ENCODE assay signal across 8 cellular contexts in genomic region chr2:219279916-219280516, GRCh38. TPM values are rescaled to one million over a fixed set of nuclear protein-coding genes. Genes with fewer than 3 reads are reported as not detected.
A peak's percentile ranks its signal among the peaks of the same experiment; 100 is the strongest.
DNase-seq lines count a peak whose midpoint lies in the region; ATAC-seq, FAIRE-seq and TF ChIP-seq lines count a peak whose summit lies in the region.

No MANE protein-coding gene starts in this region.

- intact Hi-C loops in Calu3 (cut with micrococcal nuclease; ENCODE audit: unreplicated experiment) (loop anchor here (1.0 to 5.0 kb wide), 2 partner anchors 31 to 63 kb away; partner anchors contain the start of gene ABCB6), OCI-LY7 (cut with micrococcal nuclease; ENCODE audit: unreplicated experiment) (loop anchor here (1.0 to 10.0 kb wide), 7 partner anchors 15 to 395 kb away; partner anchors contain the start of genes ANKZF1, ATG9A, NHEJ1 and TUBA4A), pancreas (cut with DNase I) (no loop called here)

- H3K79me2 ChIP-seq in OCI-LY7 (ENCODE audit: insufficient read depth, low read depth, low read length) = peaks cover 19% of the 10 kb centered on the region; the same call in 1 of the 2 replicates

- H3K27ac Mint-ChIP-seq in Calu3 (ENCODE audit: unreplicated experiment) = peak overlapping the region; percentile 83

- DNase-seq in Calu3 (no peak), OCI-LY7 (ENCODE audit: low spot score) (peak; percentile 90), epithelial cell of proximal tubule (ENCODE audit: low read depth) (no peak), pancreas (peak in 1 of 6 donors; percentile 41), ecto neural progenitor cell (ENCODE audit: low spot score) (no peak)

- peak; percentile 2 for TF ChIP-seq CTCF in Calu3 (IDR thresholded peaks at IDR 0.05; ENCODE audit: unreplicated experiment)
- peak; percentile 74 for TF ChIP-seq CTCF in OCI-LY7 (conservative IDR thresholded peaks at IDR 0.05; ENCODE audit: low read length)
- TF ChIP-seq CTCF in epithelial cell of proximal tubule (conservative IDR thresholded peaks at IDR 0.05; ENCODE audit: low read depth, low read length) = no peak
- TF ChIP-seq CTCF in pancreas (IDR thresholded peaks at IDR 0.05) = no peak

- H4K20me1 ChIP-seq in OCI-LY7 (ENCODE audit: insufficient read depth, low read length) = peaks cover 5% of the 10 kb centered on the region

- H3K4me1 ChIP-seq in OCI-LY7 (ENCODE audit: insufficient read depth, low read length, poor library complexity, severe bottlenecking) (peaks cover 39% of the 10 kb centered on the region), pancreas (peaks cover 7 to 18% (median 9%) of the 10 kb centered on the region in 3 donors)

- no peak for FAIRE-seq in pancreas (lab: Jason Lieb, UNC)

- H3K4me3 Mint-ChIP-seq in Calu3 (ENCODE audit: low read depth, unreplicated experiment) = peak overlapping the region; percentile 87

- H3K27me3 Mint-ChIP-seq in Calu3 (ENCODE audit: unreplicated experiment) = no peaks in the 10 kb centered on the region

- H3K4me3 ChIP-seq in OCI-LY7 (ENCODE audit: low read depth, low read length, poor library complexity, severe bottlenecking) (peak overlapping the region; percentile 83), epithelial cell of proximal tubule (ENCODE audit: low read depth, low read length) (peak overlapping the region; percentile 78), pancreas (peak overlapping the region; percentile 42 to 85 (median 74))

- no peaks in the 10 kb centered on the region for H3K9me3 Mint-ChIP-seq in Calu3 (ENCODE audit: low read depth, unreplicated experiment)

- no peak for ATAC-seq in pancreas
- no peak for ATAC-seq in GM19395 (IDR thresholded peaks at IDR 0.05; ENCODE audit: unreplicated experiment)
- no peak for ATAC-seq in GM21528 (IDR thresholded peaks at IDR 0.05; ENCODE audit: low FRiP score, unreplicated experiment)
- ATAC-seq in HG03469 (IDR thresholded peaks at IDR 0.05; ENCODE audit: unreplicated experiment) = no peak

- peaks cover 27% of the 10 kb centered on the region for H3K36me3 Mint-ChIP-seq in Calu3 (ENCODE audit: insufficient read depth, unreplicated experiment)

- BruUV-seq in Calu3 (replicated peaks; lab: Mats Ljungman, UMichigan) (no TSS peak), OCI-LY7 (replicated peaks; lab: Mats Ljungman, UMichigan) (no TSS peak)

- peak overlapping the region; percentile 81 for H3K4me2 ChIP-seq in OCI-LY7 (ENCODE audit: low read length)

- POLR2A ChIA-PET in OCI-LY7 (lab: Charles Lee) = interaction anchor here (1.0 to 3.4 kb wide), 6 partner anchors 11 to 73 kb away, joined by 3 to 21 read pairs (median 5); partner anchors contain the start of genes GLB1L, STK16 and ZFAND2B

- H3K9me3 ChIP-seq in OCI-LY7 (ENCODE audit: low read length) (no peaks in the 10 kb centered on the region), pancreas (no peaks in the 10 kb centered on the region)

- CTCF ChIA-PET in Calu3 (lab: Charles Lee) (interaction anchor here (2.4 to 4.0 kb wide), 2 partner anchors 15 to 31 kb away, joined by 16 to 41 read pairs; no protein-coding TSS in a partner anchor), OCI-LY7 (lab: Charles Lee; ENCODE audit: unreplicated experiment) (interaction anchor here (2.1 to 3.0 kb wide), 2 partner anchors 15 to 30 kb away, joined by 8 to 10 read pairs; no protein-coding TSS in a partner anchor)

- H3K27ac ChIP-seq in OCI-LY7 (ENCODE audit: low read depth, low read length, poor library complexity, severe bottlenecking) (peak overlapping the region; percentile 90), pancreas (peak overlapping the region; percentile 92 to 98 (median 98))

- H3K27me3 ChIP-seq in pancreas = no peaks in the 10 kb centered on the region

- peaks cover 41% of the 10 kb centered on the region for H3K4me1 Mint-ChIP-seq in Calu3 (ENCODE audit: low read depth, unreplicated experiment)

- WGBS in pancreas, 2 donors = 38 to 41% methylated on average over 12 of the region's 12 CpGs

- peak overlapping the region; percentile 48 for H2AFZ ChIP-seq in OCI-LY7 (ENCODE audit: low read length)

- no peaks in the 10 kb centered on the region for H3K9me2 ChIP-seq in OCI-LY7 (ENCODE audit: insufficient read depth, low read length)

- peaks cover 45% of the 10 kb centered on the region for H3K36me3 ChIP-seq in OCI-LY7 (ENCODE audit: insufficient read depth, low read length)
- H3K36me3 ChIP-seq in pancreas = peaks cover 0 to 26% (median 0%) of the 10 kb centered on the region in 3 donors

RNA-seq across cellular contexts. Expression of gene DNAJB2, which starts 0.8 kb away (rescaled TPM):
- total RNA-seq in Calu3 (2022) (55.1 and 68.2 TPM in 2 replicates), OCI-LY7 (2022) (55.3 and 58.7 TPM in 2 replicates), epithelial cell of proximal tubule (31.8 and 54.8 TPM in 2 replicates), pancreas (10 to 100 TPM; 44.5 to 66.7 (median 60.8) TPM)
- total RNA-seq in OCI-LY7 (2014; rRNA removed; shearing (Covaris generic)) = 49.9 and 53.0 TPM in 2 replicates
- 10 to 100 TPM; 82.3 to 96.3 TPM for polyA plus RNA-seq in pancreas

RNA-seq across cellular contexts. Expression of gene TUBA4A, which starts 26.3 kb away (rescaled TPM):
- 68.8 and 97.9 TPM in 2 replicates for total RNA-seq in Calu3 (2022)
- 62.8 and 96.0 TPM in 2 replicates for total RNA-seq in OCI-LY7 (2014; rRNA removed; shearing (Covaris generic))
- 181 and 186 TPM in 2 replicates for total RNA-seq in OCI-LY7 (2022)
- 191 and 196 TPM in 2 replicates for total RNA-seq in epithelial cell of proximal tubule
- 10 to 100 TPM; 12.2 to 19.5 (median 13.3) TPM for total RNA-seq in pancreas
- polyA plus RNA-seq in pancreas = 10 to 100 TPM; 15.6 to 51.5 TPM

RNA-seq across cellular contexts. Expression of gene TUBA4B, which starts 27.0 kb away (rescaled TPM):
- total RNA-seq in Calu3 (2022) (not detected in 2 replicates), OCI-LY7 (2022) (0.28 TPM in 1 of 2 replicates, not detected in the other), epithelial cell of proximal tubule (0.52 TPM in 1 of 2 replicates, not detected in the other), pancreas (not detected)
- not detected in 2 replicates for total RNA-seq in OCI-LY7 (2014; rRNA removed; shearing (Covaris generic))
- not detected for polyA plus RNA-seq in pancreas

RNA-seq across cellular contexts. Expression of gene PTPRN, which starts 29.2 kb away (rescaled TPM):
- total RNA-seq in Calu3 (2022) = not detected in 2 replicates
- total RNA-seq in OCI-LY7 (2014; rRNA removed; shearing (Covaris generic)) = not detected in 2 replicates
- total RNA-seq in OCI-LY7 (2022) = not detected in 2 replicates
- 0.75 and 1.0 TPM in 2 replicates for total RNA-seq in epithelial cell of proximal tubule
- 10 to 100 TPM in 4 of 6 donors, 1 to 10 TPM in 2; 6.3 to 81.7 (median 23.7) TPM for total RNA-seq in pancreas
- polyA plus RNA-seq in pancreas = 100 to 1,000 TPM in 1 of 2 donors, 10 to 100 TPM in 1; 58.3 to 220 TPM

RNA-seq across cellular contexts. Expression of gene STK16, which starts 34.7 kb away (rescaled TPM):
- total RNA-seq in Calu3 (2022) (26.7 and 27.0 TPM in 2 replicates), OCI-LY7 (2022) (39.5 and 42.8 TPM in 2 replicates), epithelial cell of proximal tubule (10.1 and 17.5 TPM in 2 replicates), pancreas (10 to 100 TPM; 14.7 to 18.5 (median 16.8) TPM)
- total RNA-seq in OCI-LY7 (2014; rRNA removed; shearing (Covaris generic)) = 19.6 and 23.4 TPM in 2 replicates
- polyA plus RNA-seq in pancreas = 10 to 100 TPM; 17.1 to 28.4 TPM

Comparison
In these comparisons a context has a peak if more than half of its experiments do, and no peak if none do; other contexts are left out.
1. CTCF ChIP-seq: peak in Calu3 (single experiment) and OCI-LY7 (single experiment); none in epithelial cell of proximal tubule (single experiment) and pancreas (0 of 4).
2. intact Hi-C loops: an anchor here in Calu3 (1.0 to 5.0 kb wide) and OCI-LY7 (1.0 to 10.0 kb wide); none called in pancreas.
3. Peak in every context shown above with its lines, with median percentiles within 50 percentile points of each other: H3K4me3 ChIP-seq.